Comparison of ENCODE assay signal across 2 cellular contexts in genomic region chr15:57379487-57379886, GRCh38.
TF ChIP-seq lines count a peak whose summit lies in the region.

No MANE protein-coding gene starts in this region.

TF ChIP-seq in liver, 16 proteins besides CTCF, POLR2A, EP300 and RAD21 (continued from another document):
- TF ChIP-seq ZBTB33 (IDR thresholded peaks at IDR 0.05) (peak; percentile 57), MAX (IDR thresholded peaks at IDR 0.05) (peak; percentile 45), REST (IDR thresholded peaks at IDR 0.05) (peak; percentile 48), SP1 (IDR thresholded peaks at IDR 0.05) (peak; percentile 71), RXRA (IDR thresholded peaks at IDR 0.05) (peak; percentile 87 to 91), HNF4G (IDR thresholded peaks at IDR 0.05) (peak; percentile 73), FOXA2 (IDR thresholded peaks at IDR 0.05) (peak; percentile 31), FOXA1 (IDR thresholded peaks at IDR 0.05) (no peak)
- TF ChIP-seq, protein P1, sequence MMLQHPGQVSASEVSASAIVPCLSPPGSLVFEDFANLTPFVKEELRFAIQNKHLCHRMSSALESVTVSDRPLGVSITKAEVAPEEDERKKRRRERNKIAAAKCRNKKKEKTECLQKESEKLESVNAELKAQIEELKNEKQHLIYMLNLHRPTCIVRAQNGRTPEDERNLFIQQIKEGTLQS (IDR thresholded peaks at IDR 0.05): no peak

TF ChIP-seq in HepG2, 621 proteins besides CTCF, POLR2A, EP300 and RAD21 (continued from another document):
- TF ChIP-seq BCL3 (CRISPR knock-in tag; IDR thresholded peaks at IDR 0.05) (no peak), POLR2AphosphoS2 (IDR thresholded peaks at IDR 0.05; ENCODE audit: low read depth, low read length) (no peak), ZNF589 (CRISPR knock-in tag; conservative IDR thresholded peaks at IDR 0.05) (no peak), NCOA1 (CRISPR knock-in tag; IDR thresholded peaks at IDR 0.05) (no peak), TAF1 (CRISPR knock-in tag; IDR thresholded peaks at IDR 0.05) (no peak), AGO2 (optimal IDR thresholded peaks at IDR 0.05; ENCODE audit: low read depth, low read length) (no peak), BHLHE40 (IDR thresholded peaks at IDR 0.05; ENCODE audit: low read length) (no peak)
TF ChIP-seq in HepG2: peak in this region for 0.
